ENCODE assay signal across 24 cellular contexts in genomic region chr4:153095448-153096204, GRCh38.
"Had no signal": no experiment of that assay in that cellular context is flagged by ENCODE, and none has a peak within 500 bp of the region (broad histone marks: within the 10 kb centered on the region; RNA-seq: fewer than 3 reads in every experiment).

No MANE protein-coding gene starts in this region.

- H3K4me3 Mint-ChIP-seq: activated CD8-positive, alpha-beta memory T cell treated with anti-CD3 and anti-CD28 coated beads, Interleukin-2, amount 10 ng/mL, durations not matched to agents 7 days and 5 days; activated naive CD8-positive, alpha-beta T cell treated with anti-CD3 and anti-CD28 coated beads, Interleukin-2, amount 10 ng/mL, durations not matched to agents 7 days and 5 days; activated T-helper 17 cell treated with anti-CD3 and anti-CD28 coated beads, Interleukin-2, amount 50 U/mL, for 72 hours; brain; endodermal cell; natural killer cell had no signal

- FAIRE-seq: islet of Langerhans had no signal

- H3K27ac Mint-ChIP-seq: activated CD8-positive, alpha-beta memory T cell treated with anti-CD3 and anti-CD28 coated beads, Interleukin-2, amount 10 ng/mL, durations not matched to agents 7 days and 5 days; activated naive CD8-positive, alpha-beta T cell treated with anti-CD3 and anti-CD28 coated beads, Interleukin-2, amount 10 ng/mL, durations not matched to agents 7 days and 5 days; activated T-helper 17 cell treated with anti-CD3 and anti-CD28 coated beads, Interleukin-2, amount 50 U/mL, for 72 hours; brain; endodermal cell; natural killer cell had no signal

- H3K36me3 Mint-ChIP-seq: activated CD8-positive, alpha-beta memory T cell treated with anti-CD3 and anti-CD28 coated beads, Interleukin-2, amount 10 ng/mL, durations not matched to agents 7 days and 5 days; activated naive CD8-positive, alpha-beta T cell treated with anti-CD3 and anti-CD28 coated beads, Interleukin-2, amount 10 ng/mL, durations not matched to agents 7 days and 5 days; brain; natural killer cell had no signal

- H3K27me3 Mint-ChIP-seq: activated T-helper 17 cell treated with anti-CD3 and anti-CD28 coated beads, Interleukin-2, amount 50 U/mL, for 72 hours; brain had no signal

- H3K9me3 Mint-ChIP-seq: activated naive CD8-positive, alpha-beta T cell treated with anti-CD3 and anti-CD28 coated beads, Interleukin-2, amount 10 ng/mL, durations not matched to agents 7 days and 5 days; activated T-helper 17 cell treated with anti-CD3 and anti-CD28 coated beads, Interleukin-2, amount 50 U/mL, for 72 hours; endodermal cell; natural killer cell had no signal

- DNase-seq: activated CD4-positive, alpha-beta T cell treated with anti-CD3 and anti-CD28 coated beads for 1 hour; activated CD4-positive, alpha-beta T cell treated with anti-CD3 and anti-CD28 coated beads, Interleukin-2, amount 50 U/mL, for 4 hours; activated CD8-positive, alpha-beta memory T cell treated with anti-CD3 and anti-CD28 coated beads, Interleukin-2, amount 10 ng/mL, durations not matched to agents 7 days and 5 days; activated naive CD4-positive, alpha-beta T cell; activated naive CD8-positive, alpha-beta T cell treated with anti-CD3 and anti-CD28 coated beads, Interleukin-2, amount 10 ng/mL, durations not matched to agents 7 days and 5 days; activated T-cell treated with anti-CD3 and anti-CD28 coated beads, Interleukin-2, amount 50 U/mL, for 1 hour; anterior cingulate cortex; central memory CD4-positive, alpha-beta T cell; colonic mucosa; endodermal cell; foreskin keratinocyte; glutamatergic neuron; hippocampal formation; left colon; natural killer cell; nucleus accumbens; retina; stimulated activated CD8-positive, alpha-beta memory T cell treated with anti-CD3 and anti-CD28 coated beads, Interleukin-4, amount 100 ng/mL, for 48 hours; stimulated activated naive CD4-positive, alpha-beta T cell; T-helper 1 cell; T-helper 9 cell had no signal

- H3K4me1 Mint-ChIP-seq: activated CD8-positive, alpha-beta memory T cell treated with anti-CD3 and anti-CD28 coated beads, Interleukin-2, amount 10 ng/mL, durations not matched to agents 7 days and 5 days; activated T-helper 17 cell treated with anti-CD3 and anti-CD28 coated beads, Interleukin-2, amount 50 U/mL, for 72 hours; brain; natural killer cell had no signal

- ATAC-seq: activated CD8-positive, alpha-beta memory T cell treated with anti-CD3 and anti-CD28 coated beads, Interleukin-2, amount 10 ng/mL, durations not matched to agents 7 days and 5 days; activated T-helper 17 cell treated with anti-CD3 and anti-CD28 coated beads, Interleukin-2, amount 50 U/mL, for 72 hours; foreskin keratinocyte; left colon; natural killer cell had no signal
